Comparison of ENCODE assay signal across 8 cellular contexts in genomic region chr1:167720965-167721616, GRCh38. TPM values are rescaled to one million over a fixed set of nuclear protein-coding genes. Genes with fewer than 3 reads are reported as not detected.
A peak's percentile ranks its signal among the peaks of the same experiment; 100 is the strongest.
DNase-seq lines count a peak whose midpoint lies in the region; ATAC-seq and TF ChIP-seq lines count a peak whose summit lies in the region.

No MANE protein-coding gene starts in this region.

- ATAC-seq in activated B cell treated with CpG ODN at 0.5 μM for 24 hours (ENCODE audit: low read depth): no peak
- no peak for ATAC-seq in HG03280 (IDR thresholded peaks at IDR 0.05; ENCODE audit: unreplicated experiment)
- ATAC-seq in HG03521 (IDR thresholded peaks at IDR 0.05; ENCODE audit: unreplicated experiment): no peak

- CTCF ChIA-PET in activated B cell treated with CpG ODN at 0.5 μM for 24 hours (lab: Charles Lee): no interaction called here

- H3K27me3 Mint-ChIP-seq in activated B cell treated with CpG ODN at 0.5 μM for 24 hours (no peaks in the 10 kb centered on the region), nephron (ENCODE audit: low read depth) (peaks cover 5% of the 10 kb centered on the region)

- H3K36me3 Mint-ChIP-seq in activated B cell treated with CpG ODN at 0.5 μM for 24 hours (ENCODE audit: low read depth) (peaks cover 5% of the 10 kb centered on the region), nephron (ENCODE audit: low read depth) (peaks cover 13% of the 10 kb centered on the region)

- intact Hi-C loops in activated B cell treated with CpG ODN at 0.5 μM for 24 hours (cut with micrococcal nuclease): loop anchor here (1.0 to 5.0 kb wide), 6 partner anchors 12 to 1646 kb away; partner anchors contain the start of genes BLZF1, NME7 and TADA1

- DNase-seq in NCI-H748 (lab: John Stamatoyannopoulos, UW; ENCODE audit: unreplicated experiment) (peak; percentile 38), NCI-H748 treated with DMSO at 0.1 percent for 48 hours (lab: John Stamatoyannopoulos, UW) (no peak), activated B cell treated with CpG ODN at 0.5 μM for 24 hours (no peak), fibroblast of villous mesenchyme (ENCODE audit: low read depth) (peak; percentile 70)

- H3K4me3 Mint-ChIP-seq in activated B cell treated with CpG ODN at 0.5 μM for 24 hours (peak overlapping the region; percentile 94), nephron (peak overlapping the region; percentile 86 to 98 (median 90))

- no peaks in the 10 kb centered on the region for H3K9me3 Mint-ChIP-seq in activated B cell treated with CpG ODN at 0.5 μM for 24 hours
- no peaks in the 10 kb centered on the region for H3K9me3 Mint-ChIP-seq in nephron

- H3K4me1 Mint-ChIP-seq in activated B cell treated with CpG ODN at 0.5 μM for 24 hours (peaks cover 76% of the 10 kb centered on the region), nephron (peaks cover 31% of the 10 kb centered on the region)

- TF ChIP-seq CTCF in LNCAP (IDR thresholded peaks at IDR 0.05): peak; percentile 62
- no peak for TF ChIP-seq CTCF in activated B cell treated with CpG ODN at 0.5 μM for 24 hours (IDR thresholded peaks at IDR 0.05)
- TF ChIP-seq CTCF in fibroblast of villous mesenchyme (IDR thresholded peaks at IDR 0.05; ENCODE audit: insufficient read depth, low read depth, low read length): peak; percentile 60
- TF ChIP-seq CTCF in nephron (IDR thresholded peaks at IDR 0.05; ENCODE audit: unreplicated experiment in 3 of 3): no peak

- POLR2A ChIA-PET in activated B cell treated with CpG ODN at 0.5 μM for 24 hours (lab: Charles Lee): interaction anchor here (0.6 to 1.4 kb wide), 5 partner anchors 7 to 215 kb away, joined by 4 to 8 read pairs (median 4); partner anchors contain the start of gene DCAF6

- peak overlapping the region; percentile 87 for H3K4me3 ChIP-seq in fibroblast of villous mesenchyme (ENCODE audit: low read depth, low read length)

- peak overlapping the region; percentile 96 for H3K27ac Mint-ChIP-seq in activated B cell treated with CpG ODN at 0.5 μM for 24 hours
- peak overlapping the region; percentile 93 to 94 (median 93) for H3K27ac Mint-ChIP-seq in nephron

RNA-seq across cellular contexts. Expression of gene MPZL1, which starts 0.7 kb away (rescaled TPM):
- 27.2 and 27.4 TPM in 2 replicates for total RNA-seq in activated B cell treated with CpG ODN at 0.5 μM for 24 hours
- total RNA-seq in fibroblast of villous mesenchyme: 163 and 358 TPM in 2 replicates

Comparison
In these comparisons a context has a peak if more than half of its experiments do, and no peak if none do; other contexts are left out.
1. DNase-seq: peak in NCI-H748 (single experiment) and fibroblast of villous mesenchyme (single experiment); none in NCI-H748 treated with DMSO at 0.1 percent for 48 hours (single experiment) and activated B cell treated with CpG ODN at 0.5 μM for 24 hours (single experiment).
2. CTCF ChIP-seq: peak in LNCAP (single experiment) and fibroblast of villous mesenchyme (single experiment); none in activated B cell treated with CpG ODN at 0.5 μM for 24 hours (single experiment) and nephron (0 of 3).